ENCODE assay signal across 1 cellular context in the genomic region with DNA sequence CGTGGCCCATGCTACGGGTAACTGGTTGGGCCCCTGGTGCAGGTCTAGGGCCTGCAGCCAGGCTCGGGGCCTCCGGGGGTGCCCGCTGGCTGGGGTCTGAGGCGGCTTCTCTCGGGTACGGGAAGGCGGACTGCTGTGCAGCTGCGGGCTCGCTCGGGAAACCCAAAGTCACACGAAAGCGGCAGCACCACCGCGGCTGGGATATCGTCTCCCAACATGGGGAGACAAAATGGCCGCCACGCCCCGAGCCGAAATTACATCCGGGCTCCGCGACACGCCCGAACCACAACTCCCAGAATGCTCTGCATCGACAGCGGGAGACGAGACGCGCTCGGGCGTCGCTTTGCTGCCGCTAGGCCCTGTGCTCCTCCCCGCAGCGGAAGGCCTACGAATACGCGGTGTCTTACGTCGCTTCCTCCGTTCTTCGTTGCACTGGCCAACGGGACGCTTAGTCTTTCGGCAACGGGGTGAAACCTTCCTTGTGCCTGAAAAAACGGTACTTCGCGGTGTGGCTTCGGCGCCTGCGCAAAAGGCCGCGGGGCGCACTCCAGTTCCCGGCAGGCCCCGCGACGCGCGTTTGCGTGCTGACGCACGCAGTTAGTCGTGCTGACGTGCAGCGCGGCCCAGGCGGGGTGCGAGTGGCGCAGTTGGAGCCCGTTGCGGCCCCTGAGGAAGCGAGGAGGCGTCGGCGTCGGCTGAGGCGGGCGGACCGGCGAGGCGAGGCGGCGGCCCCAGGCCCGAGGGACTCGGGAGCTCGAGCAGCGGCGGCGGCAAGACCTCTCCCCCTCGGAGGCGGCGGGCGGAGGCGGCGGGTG.
TF ChIP-seq lines count a peak whose summit lies in the region.

A gene (plus strand): TSS at position 604 of the 815 bp plus-strand sequence. CDS start 3,727 bp downstream, outside the sequence.

TF ChIP-seq in HepG2, 621 proteins besides CTCF, POLR2A, EP300 and RAD21 (continued from another document and continues in another):
- TF ChIP-seq, protein P1, sequence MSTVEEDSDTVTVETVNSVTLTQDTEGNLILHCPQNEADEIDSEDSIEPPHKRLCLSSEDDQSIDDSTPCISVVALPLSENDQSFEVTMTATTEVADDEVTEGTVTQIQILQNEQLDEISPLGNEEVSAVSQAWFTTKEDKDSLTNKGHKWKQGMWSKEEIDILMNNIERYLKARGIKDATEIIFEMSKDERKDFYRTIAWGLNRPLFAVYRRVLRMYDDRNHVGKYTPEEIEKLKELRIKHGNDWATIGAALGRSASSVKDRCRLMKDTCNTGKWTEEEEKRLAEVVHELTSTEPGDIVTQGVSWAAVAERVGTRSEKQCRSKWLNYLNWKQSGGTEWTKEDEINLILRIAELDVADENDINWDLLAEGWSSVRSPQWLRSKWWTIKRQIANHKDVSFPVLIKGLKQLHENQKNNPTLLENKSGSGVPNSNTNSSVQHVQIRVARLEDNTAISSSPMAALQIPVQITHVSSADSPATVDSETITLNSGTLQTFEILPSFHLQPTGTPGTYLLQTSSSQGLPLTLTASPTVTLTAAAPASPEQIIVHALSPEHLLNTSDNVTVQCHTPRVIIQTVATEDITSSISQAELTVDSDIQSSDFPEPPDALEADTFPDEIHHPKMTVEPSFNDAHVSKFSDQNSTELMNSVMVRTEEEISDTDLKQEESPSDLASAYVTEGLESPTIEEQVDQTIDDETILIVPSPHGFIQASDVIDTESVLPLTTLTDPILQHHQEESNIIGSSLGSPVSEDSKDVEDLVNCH (CRISPR knock-in tag; IDR thresholded peaks at IDR 0.05): peak; percentile 99
- TF ChIP-seq ZNF331 (CRISPR knock-in tag; IDR thresholded peaks at IDR 0.05): 0 out of 2 replicates have a peak, but pooled peaks have one; percentile 1
- no peak for TF ChIP-seq HDAC6 (IDR thresholded peaks at IDR 0.05; ENCODE audit: low read depth, low read length)
- TF ChIP-seq, protein P2, sequence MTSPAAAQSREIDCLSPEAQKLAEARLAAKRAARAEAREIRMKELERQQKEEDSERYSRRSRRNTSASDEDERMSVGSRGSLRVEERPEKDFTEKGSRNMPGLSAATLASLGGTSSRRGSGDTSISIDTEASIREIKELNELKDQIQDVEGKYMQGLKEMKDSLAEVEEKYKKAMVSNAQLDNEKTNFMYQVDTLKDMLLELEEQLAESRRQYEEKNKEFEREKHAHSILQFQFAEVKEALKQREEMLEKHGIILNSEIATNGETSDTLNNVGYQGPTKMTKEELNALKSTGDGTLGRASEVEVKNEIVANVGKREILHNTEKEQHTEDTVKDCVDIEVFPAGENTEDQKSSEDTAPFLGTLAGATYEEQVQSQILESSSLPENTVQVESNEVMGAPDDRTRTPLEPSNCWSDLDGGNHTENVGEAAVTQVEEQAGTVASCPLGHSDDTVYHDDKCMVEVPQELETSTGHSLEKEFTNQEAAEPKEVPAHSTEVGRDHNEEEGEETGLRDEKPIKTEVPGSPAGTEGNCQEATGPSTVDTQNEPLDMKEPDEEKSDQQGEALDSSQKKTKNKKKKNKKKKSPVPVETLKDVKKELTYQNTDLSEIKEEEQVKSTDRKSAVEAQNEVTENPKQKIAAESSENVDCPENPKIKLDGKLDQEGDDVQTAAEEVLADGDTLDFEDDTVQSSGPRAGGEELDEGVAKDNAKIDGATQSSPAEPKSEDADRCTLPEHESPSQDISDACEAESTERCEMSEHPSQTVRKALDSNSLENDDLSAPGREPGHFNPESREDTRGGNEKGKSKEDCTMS (CRISPR knock-in tag; conservative IDR thresholded peaks at IDR 0.05): no peak
- no peak for TF ChIP-seq SSRP1 (CRISPR knock-in tag; IDR thresholded peaks at IDR 0.05)
- TF ChIP-seq RBAK (CRISPR knock-in tag; IDR thresholded peaks at IDR 0.05): peak; percentile 41; the same call in 1 of the 2 replicates
- peak; percentile 78; the same call in 1 of the 2 replicates for TF ChIP-seq ZNF878 (CRISPR knock-in tag; IDR thresholded peaks at IDR 0.05)
- peak; percentile 91 for TF ChIP-seq SALL2 (CRISPR knock-in tag; IDR thresholded peaks at IDR 0.05)
- TF ChIP-seq MTF2 (CRISPR knock-in tag; IDR thresholded peaks at IDR 0.05; ENCODE audit: borderline replicate concordance): no peak
- peak; percentile 64; the same call in 1 of the 2 replicates for TF ChIP-seq RXRA (CRISPR knock-in tag; IDR thresholded peaks at IDR 0.05)
- TF ChIP-seq ZNF761 (CRISPR knock-in tag; conservative IDR thresholded peaks at IDR 0.05): peak; percentile 74; the same call in 1 of the 2 replicates
- TF ChIP-seq, protein P3, sequence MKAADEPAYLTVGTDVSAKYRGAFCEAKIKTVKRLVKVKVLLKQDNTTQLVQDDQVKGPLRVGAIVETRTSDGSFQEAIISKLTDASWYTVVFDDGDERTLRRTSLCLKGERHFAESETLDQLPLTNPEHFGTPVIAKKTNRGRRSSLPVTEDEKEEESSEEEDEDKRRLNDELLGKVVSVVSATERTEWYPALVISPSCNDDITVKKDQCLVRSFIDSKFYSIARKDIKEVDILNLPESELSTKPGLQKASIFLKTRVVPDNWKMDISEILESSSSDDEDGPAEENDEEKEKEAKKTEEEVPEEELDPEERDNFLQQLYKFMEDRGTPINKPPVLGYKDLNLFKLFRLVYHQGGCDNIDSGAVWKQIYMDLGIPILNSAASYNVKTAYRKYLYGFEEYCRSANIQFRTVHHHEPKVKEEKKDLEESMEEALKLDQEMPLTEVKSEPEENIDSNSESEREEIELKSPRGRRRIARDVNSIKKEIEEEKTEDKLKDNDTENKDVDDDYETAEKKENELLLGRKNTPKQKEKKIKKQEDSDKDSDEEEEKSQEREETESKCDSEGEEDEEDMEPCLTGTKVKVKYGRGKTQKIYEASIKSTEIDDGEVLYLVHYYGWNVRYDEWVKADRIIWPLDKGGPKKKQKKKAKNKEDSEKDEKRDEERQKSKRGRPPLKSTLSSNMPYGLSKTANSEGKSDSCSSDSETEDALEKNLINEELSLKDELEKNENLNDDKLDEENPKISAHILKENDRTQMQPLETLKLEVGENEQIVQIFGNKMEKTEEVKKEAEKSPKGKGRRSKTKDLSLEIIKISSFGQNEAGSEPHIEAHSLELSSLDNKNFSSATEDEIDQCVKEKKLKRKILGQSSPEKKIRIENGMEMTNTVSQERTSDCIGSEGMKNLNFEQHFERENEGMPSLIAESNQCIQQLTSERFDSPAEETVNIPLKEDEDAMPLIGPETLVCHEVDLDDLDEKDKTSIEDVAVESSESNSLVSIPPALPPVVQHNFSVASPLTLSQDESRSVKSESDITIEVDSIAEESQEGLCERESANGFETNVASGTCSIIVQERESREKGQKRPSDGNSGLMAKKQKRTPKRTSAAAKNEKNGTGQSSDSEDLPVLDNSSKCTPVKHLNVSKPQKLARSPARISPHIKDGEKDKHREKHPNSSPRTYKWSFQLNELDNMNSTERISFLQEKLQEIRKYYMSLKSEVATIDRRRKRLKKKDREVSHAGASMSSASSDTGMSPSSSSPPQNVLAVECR (CRISPR knock-in tag; IDR thresholded peaks at IDR 0.05; ENCODE audit: borderline replicate concordance): peak; percentile 75
- peak; percentile 19; the same call in 1 of the 2 replicates for TF ChIP-seq ZNF564 (CRISPR knock-in tag; IDR thresholded peaks at IDR 0.05)
- TF ChIP-seq ZNF343 (CRISPR knock-in tag; IDR thresholded peaks at IDR 0.05): peak; percentile 45; the same call in 1 of the 2 replicates
- peak; percentile 62 for TF ChIP-seq ZNF317 (CRISPR knock-in tag; IDR thresholded peaks at IDR 0.05)
- peak; percentile 9; the same call in 1 of the 2 replicates for TF ChIP-seq SIX4 (CRISPR knock-in tag; IDR thresholded peaks at IDR 0.05)
- TF ChIP-seq ZNF292 (CRISPR knock-in tag; IDR thresholded peaks at IDR 0.05; ENCODE audit: borderline replicate concordance, low read depth): no peak
- TF ChIP-seq, protein P4, sequence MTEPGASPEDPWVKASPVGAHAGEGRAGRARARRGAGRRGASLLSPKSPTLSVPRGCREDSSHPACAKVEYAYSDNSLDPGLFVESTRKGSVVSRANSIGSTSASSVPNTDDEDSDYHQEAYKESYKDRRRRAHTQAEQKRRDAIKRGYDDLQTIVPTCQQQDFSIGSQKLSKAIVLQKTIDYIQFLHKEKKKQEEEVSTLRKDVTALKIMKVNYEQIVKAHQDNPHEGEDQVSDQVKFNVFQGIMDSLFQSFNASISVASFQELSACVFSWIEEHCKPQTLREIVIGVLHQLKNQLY (CRISPR knock-in tag; IDR thresholded peaks at IDR 0.05): no peak; the same call in 1 of the 2 replicates
- TF ChIP-seq FOXC1 (CRISPR knock-in tag; IDR thresholded peaks at IDR 0.05; ENCODE audit: borderline replicate concordance): peak; percentile 88; the same call in 1 of the 2 replicates
- TF ChIP-seq, protein P5, sequence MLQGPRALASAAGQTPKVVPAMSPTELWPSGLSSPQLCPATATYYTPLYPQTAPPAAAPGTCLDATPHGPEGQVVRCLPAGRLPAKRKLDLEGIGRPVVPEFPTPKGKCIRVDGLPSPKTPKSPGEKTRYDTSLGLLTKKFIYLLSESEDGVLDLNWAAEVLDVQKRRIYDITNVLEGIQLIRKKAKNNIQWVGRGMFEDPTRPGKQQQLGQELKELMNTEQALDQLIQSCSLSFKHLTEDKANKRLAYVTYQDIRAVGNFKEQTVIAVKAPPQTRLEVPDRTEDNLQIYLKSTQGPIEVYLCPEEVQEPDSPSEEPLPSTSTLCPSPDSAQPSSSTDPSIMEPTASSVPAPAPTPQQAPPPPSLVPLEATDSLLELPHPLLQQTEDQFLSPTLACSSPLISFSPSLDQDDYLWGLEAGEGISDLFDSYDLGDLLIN (CRISPR knock-in tag; IDR thresholded peaks at IDR 0.05; ENCODE audit: borderline replicate concordance): peak; percentile 21; the same call in 1 of the 2 replicates
- TF ChIP-seq, protein P6, sequence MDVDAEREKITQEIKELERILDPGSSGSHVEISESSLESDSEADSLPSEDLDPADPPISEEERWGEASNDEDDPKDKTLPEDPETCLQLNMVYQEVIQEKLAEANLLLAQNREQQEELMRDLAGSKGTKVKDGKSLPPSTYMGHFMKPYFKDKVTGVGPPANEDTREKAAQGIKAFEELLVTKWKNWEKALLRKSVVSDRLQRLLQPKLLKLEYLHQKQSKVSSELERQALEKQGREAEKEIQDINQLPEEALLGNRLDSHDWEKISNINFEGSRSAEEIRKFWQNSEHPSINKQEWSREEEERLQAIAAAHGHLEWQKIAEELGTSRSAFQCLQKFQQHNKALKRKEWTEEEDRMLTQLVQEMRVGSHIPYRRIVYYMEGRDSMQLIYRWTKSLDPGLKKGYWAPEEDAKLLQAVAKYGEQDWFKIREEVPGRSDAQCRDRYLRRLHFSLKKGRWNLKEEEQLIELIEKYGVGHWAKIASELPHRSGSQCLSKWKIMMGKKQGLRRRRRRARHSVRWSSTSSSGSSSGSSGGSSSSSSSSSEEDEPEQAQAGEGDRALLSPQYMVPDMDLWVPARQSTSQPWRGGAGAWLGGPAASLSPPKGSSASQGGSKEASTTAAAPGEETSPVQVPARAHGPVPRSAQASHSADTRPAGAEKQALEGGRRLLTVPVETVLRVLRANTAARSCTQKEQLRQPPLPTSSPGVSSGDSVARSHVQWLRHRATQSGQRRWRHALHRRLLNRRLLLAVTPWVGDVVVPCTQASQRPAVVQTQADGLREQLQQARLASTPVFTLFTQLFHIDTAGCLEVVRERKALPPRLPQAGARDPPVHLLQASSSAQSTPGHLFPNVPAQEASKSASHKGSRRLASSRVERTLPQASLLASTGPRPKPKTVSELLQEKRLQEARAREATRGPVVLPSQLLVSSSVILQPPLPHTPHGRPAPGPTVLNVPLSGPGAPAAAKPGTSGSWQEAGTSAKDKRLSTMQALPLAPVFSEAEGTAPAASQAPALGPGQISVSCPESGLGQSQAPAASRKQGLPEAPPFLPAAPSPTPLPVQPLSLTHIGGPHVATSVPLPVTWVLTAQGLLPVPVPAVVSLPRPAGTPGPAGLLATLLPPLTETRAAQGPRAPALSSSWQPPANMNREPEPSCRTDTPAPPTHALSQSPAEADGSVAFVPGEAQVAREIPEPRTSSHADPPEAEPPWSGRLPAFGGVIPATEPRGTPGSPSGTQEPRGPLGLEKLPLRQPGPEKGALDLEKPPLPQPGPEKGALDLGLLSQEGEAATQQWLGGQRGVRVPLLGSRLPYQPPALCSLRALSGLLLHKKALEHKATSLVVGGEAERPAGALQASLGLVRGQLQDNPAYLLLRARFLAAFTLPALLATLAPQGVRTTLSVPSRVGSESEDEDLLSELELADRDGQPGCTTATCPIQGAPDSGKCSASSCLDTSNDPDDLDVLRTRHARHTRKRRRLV (CRISPR knock-in tag; IDR thresholded peaks at IDR 0.05): peak; percentile 90; the same call in 1 of the 2 replicates
- no peak; the same call in 1 of the 2 replicates for TF ChIP-seq ZNF598 (CRISPR knock-in tag; IDR thresholded peaks at IDR 0.05; ENCODE audit: borderline replicate concordance)
- TF ChIP-seq SRY (CRISPR knock-in tag; IDR thresholded peaks at IDR 0.05): peak; percentile 77; the same call in 1 of the 2 replicates
- TF ChIP-seq, protein P7, sequence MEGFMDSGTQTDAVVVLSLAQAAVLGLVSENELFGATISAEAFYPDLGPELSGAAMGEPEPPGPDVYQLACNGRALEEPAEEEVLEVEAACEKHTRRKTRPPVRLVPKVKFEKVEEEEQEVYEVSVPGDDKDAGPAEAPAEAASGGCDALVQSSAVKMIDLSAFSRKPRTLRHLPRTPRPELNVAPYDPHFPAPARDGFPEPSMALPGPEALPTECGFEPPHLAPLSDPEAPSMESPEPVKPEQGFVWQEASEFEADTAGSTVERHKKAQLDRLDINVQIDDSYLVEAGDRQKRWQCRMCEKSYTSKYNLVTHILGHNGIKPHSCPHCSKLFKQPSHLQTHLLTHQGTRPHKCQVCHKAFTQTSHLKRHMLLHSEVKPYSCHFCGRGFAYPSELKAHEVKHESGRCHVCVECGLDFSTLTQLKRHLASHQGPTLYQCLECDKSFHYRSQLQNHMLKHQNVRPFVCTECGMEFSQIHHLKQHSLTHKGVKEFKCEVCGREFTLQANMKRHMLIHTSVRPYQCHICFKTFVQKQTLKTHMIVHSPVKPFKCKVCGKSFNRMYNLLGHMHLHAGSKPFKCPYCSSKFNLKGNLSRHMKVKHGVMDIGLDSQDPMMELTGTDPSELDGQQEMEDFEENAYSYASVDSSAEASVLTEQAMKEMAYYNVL (CRISPR knock-in tag; IDR thresholded peaks at IDR 0.05; ENCODE audit: borderline replicate concordance): peak; percentile 29; the same call in 1 of the 2 replicates
- TF ChIP-seq HOXA3 (CRISPR knock-in tag; IDR thresholded peaks at IDR 0.05): peak; percentile 95
- no peak; the same call in 1 of the 2 replicates for TF ChIP-seq ZNF614 (CRISPR knock-in tag; IDR thresholded peaks at IDR 0.05; ENCODE audit: borderline replicate concordance)
